In the genomic region with DNA sequence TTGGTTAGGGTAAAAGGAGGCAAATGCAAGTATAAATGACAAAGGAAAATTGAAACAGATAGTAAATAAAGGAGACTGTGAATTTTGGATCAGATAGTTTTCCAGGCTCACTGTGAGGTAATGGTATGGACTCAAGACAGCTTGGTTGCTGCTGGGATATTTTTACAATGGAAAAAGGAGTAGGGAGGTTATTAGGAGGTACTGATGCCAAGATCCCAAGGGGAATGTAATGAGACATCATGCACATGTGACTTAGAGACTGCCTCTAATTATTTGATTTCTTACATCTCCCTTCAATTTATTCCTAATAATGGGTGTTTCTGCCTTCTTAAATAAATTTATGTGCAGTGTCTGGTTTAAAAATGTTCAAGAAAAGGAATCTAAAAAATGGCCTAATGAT, we compare ENCODE assay signal across 16 cellular contexts.
"Had no signal": no experiment of that assay in that cellular context is flagged by ENCODE, and none has a peak within 500 bp of the region (broad histone marks: within the 10 kb centered on the region; RNA-seq: fewer than 3 reads in every experiment).

No MANE protein-coding gene starts in this region.

- H3K9me3 ChIP-seq: tibial nerve, uterus had no signal

- H3K4me1 ChIP-seq: uterus had no signal

- H3K36me3 ChIP-seq: tibial nerve, uterus had no signal

- H3K27ac ChIP-seq: tibial nerve, uterus had no signal

- ATAC-seq: activated CD8-positive, alpha-beta memory T cell treated with anti-CD3 and anti-CD28 coated beads, Interleukin-2, amount 10 ng/mL, durations not matched to agents 7 days and 5 days; effector memory CD8-positive, alpha-beta T cell; left lobe of liver; stimulated activated naive CD8-positive, alpha-beta T cell treated with anti-CD3 and anti-CD28 coated beads, Interleukin-15, Interleukin-2, amounts not matched to agents 100 U/mL and 50 U/mL, for 24 hours had no signal

- DNase-seq: activated B cell treated with CpG ODN at 0.5 μM for 24 hours; activated CD4-positive, alpha-beta memory T cell treated with anti-CD3 and anti-CD28 coated beads, Interleukin-2, amount 10 ng/mL, durations not matched to agents 7 days and 5 days; activated CD4-positive, alpha-beta T cell treated with anti-CD3 and anti-CD28 coated beads for 48 hours; activated CD8-positive, alpha-beta memory T cell treated with anti-CD3 and anti-CD28 coated beads, Interleukin-2, amount 10 ng/mL, durations not matched to agents 7 days and 5 days; dermis blood vessel endothelial cell; effector memory CD8-positive, alpha-beta T cell; hypothalamus; kidney; stimulated activated CD4-positive, alpha-beta T cell treated with anti-CD3 and anti-CD28 coated beads, Interleukin-12 subunit alpha, Interleukin-12 subunit beta, amount 100 ng/mL, for 4 hours; stimulated activated CD4-positive, alpha-beta T cell treated with anti-CD3 and anti-CD28 coated beads, Interleukin-1b, Interleukin-23, amount 100 ng/mL, for 48 hours; stimulated activated CD8-positive, alpha-beta memory T cell treated with anti-CD3 and anti-CD28 coated beads, Interleukin-4, amount 100 ng/mL, for 48 hours; stimulated activated naive CD8-positive, alpha-beta T cell treated with anti-CD3 and anti-CD28 coated beads, Interleukin-15, Interleukin-2, amounts not matched to agents 100 U/mL and 50 U/mL, for 24 hours; uterus had no signal

- H3K27me3 ChIP-seq: tibial nerve, uterus had no signal

- H3K4me3 ChIP-seq: lung, tibial nerve, uterus had no signal
